Comparison of ENCODE assay signal across 20 cellular contexts in the genomic region with DNA sequence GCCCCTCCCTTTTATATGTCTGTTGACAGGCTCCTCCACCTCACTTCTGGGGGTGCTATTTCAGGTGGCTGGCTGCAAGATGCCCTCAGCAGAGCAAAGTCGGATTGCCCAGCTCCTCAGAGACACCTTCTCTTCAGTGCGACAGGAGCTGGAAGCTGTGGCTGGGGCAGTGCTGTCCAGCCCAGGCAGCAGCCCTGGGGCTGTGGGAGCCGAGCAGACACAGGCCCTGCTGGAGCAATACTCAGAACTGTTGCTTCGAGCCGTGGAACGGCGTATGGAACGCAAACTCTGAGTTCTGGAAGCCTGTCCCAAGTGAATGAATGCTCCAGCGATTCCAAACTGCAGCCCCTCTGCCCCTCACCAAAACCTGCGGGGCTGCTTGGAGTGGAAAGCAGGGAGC. TPM values are rescaled to one million over a fixed set of nuclear protein-coding genes. Genes with fewer than 3 reads are reported as not detected.
DNase-seq lines count a peak whose midpoint lies in the region; ATAC-seq and TF ChIP-seq lines count a peak whose summit lies in the region.
"Had no signal": no experiment of that assay in that cellular context is flagged by ENCODE, and none has a peak within 500 bp of the region (broad histone marks: within the 10 kb centered on the region; RNA-seq: fewer than 3 reads in every experiment).

No MANE protein-coding gene starts in this region.

- peaks cover 6% of the 10 kb centered on the region for H3F3A ChIP-seq in neural progenitor cell (ENCODE audit: low read depth)

- peaks cover 8% of the 10 kb centered on the region for H3K27me3 Mint-ChIP-seq in neural progenitor cell (ENCODE audit: insufficient read depth, low read depth)
- H3K27me3 Mint-ChIP-seq: B cell; CD4-positive, CD25-positive, alpha-beta regulatory T cell; CD8-positive, alpha-beta memory T cell had no signal

- TF ChIP-seq CTCF in left ventricle myocardium inferior (IDR thresholded peaks at IDR 0.05; ENCODE audit: borderline replicate concordance) (no peak), RWPE1 (conservative IDR thresholded peaks at IDR 0.05; ENCODE audit: low read depth) (no peak), neural progenitor cell (IDR thresholded peaks at IDR 0.05) (no peak)

- H3K79me2 ChIP-seq in neural progenitor cell (ENCODE audit: low read depth) = peaks cover 8% of the 10 kb centered on the region

- no peak overlapping the region for H3K4me2 ChIP-seq in neural progenitor cell
- H3K4me2 ChIP-seq: BLaER1 had no signal

- H4K20me1 ChIP-seq in neural progenitor cell (ENCODE audit: low read depth) = no peaks in the 10 kb centered on the region

- H3K27ac ChIP-seq in left ventricle myocardium inferior (replicated peaks) = no peak overlapping the region
- peak overlapping the region; percentile 88 for H3K27ac ChIP-seq in RWPE1
- H3K27ac ChIP-seq in neural progenitor cell = no peak overlapping the region
- H3K27ac ChIP-seq: 22Rv1, BLaER1, C4-2B, GM23248 had no signal

- no peak overlapping the region for H3K27ac Mint-ChIP-seq in neural progenitor cell
- H3K27ac Mint-ChIP-seq: B cell had no signal

- H3K36me3 Mint-ChIP-seq in neural progenitor cell = peaks cover 9% of the 10 kb centered on the region

- CTCF ChIA-PET in RWPE1 (lab: Yijun Ruan, JAX) = interaction anchor here (0.5 to 1.5 kb wide), 4 partner anchors 13 to 70 kb away, joined by 3 to 7 read pairs (median 4); no protein-coding TSS in a partner anchor

- H3K9me3 Mint-ChIP-seq in neural progenitor cell = no peaks in the 10 kb centered on the region
- H3K9me3 Mint-ChIP-seq: CD8-positive, alpha-beta memory T cell had no signal

- POLR2A ChIA-PET in RWPE1 (lab: Yijun Ruan, JAX; ENCODE audit: low non-redundant PET) = no interaction called here

- no peaks in the 10 kb centered on the region for H3K27me3 ChIP-seq in left ventricle myocardium inferior (ENCODE audit: low read depth)
- H3K27me3 ChIP-seq in neural progenitor cell = peaks cover 10% of the 10 kb centered on the region

- intact Hi-C loops in Right ventricle myocardium inferior (cut with DNase I) (loop anchor here (5.0 kb wide), 1 partner anchor 147 kb away; the partner anchor contains the start of gene EHD4), left ventricle myocardium inferior (cut with micrococcal nuclease) (no loop called here)

- peaks cover 19% of the 10 kb centered on the region for H3K4me1 Mint-ChIP-seq in neural progenitor cell

- peak overlapping the region; percentile 28 for H3K4me3 Mint-ChIP-seq in neural progenitor cell
- H3K4me3 Mint-ChIP-seq: B cell had no signal

- no peak overlapping the region for H3K9ac ChIP-seq in neural progenitor cell
- H3K9ac ChIP-seq: BLaER1, GM23248 had no signal

- peaks cover 29% of the 10 kb centered on the region for H3K4me1 ChIP-seq in left ventricle myocardium inferior
- H3K4me1 ChIP-seq in neural progenitor cell = peaks cover 7% of the 10 kb centered on the region

- DNase-seq in Right ventricle myocardium inferior (ENCODE audit: missing footprints) = peak; percentile 46
- DNase-seq in left ventricle myocardium inferior = no peak
- DNase-seq in RWPE1 (ENCODE audit: low spot score) = no peak
- no peak for DNase-seq in neural progenitor cell (ENCODE audit: low spot score)
- DNase-seq in NOMO-1 treated with DMSO at 0.1 percent for 48 hours (lab: John Stamatoyannopoulos, UW; ENCODE audit: unreplicated experiment) = no peak
- no peak for DNase-seq in hepatic stellate cell (ENCODE audit: low spot score)
- DNase-seq: CD4-positive, CD25-positive, alpha-beta regulatory T cell; CD8-positive, alpha-beta memory T cell; DMS 273 treated with DMSO at 0.1 percent for 48 hours; DMS79; EL; GDM1; GM23248; H7; HCEC 1CT had no signal

- H2AFZ ChIP-seq in neural progenitor cell (replicated peaks) = no peak overlapping the region
- H2AFZ ChIP-seq: GM23248 had no signal

- H3K9me3 ChIP-seq in left ventricle myocardium inferior (replicated peaks) (no peaks in the 10 kb centered on the region), neural progenitor cell (ENCODE audit: low read depth) (no peaks in the 10 kb centered on the region)
- H3K9me3 ChIP-seq: BLaER1 had no signal

- H3K36me3 ChIP-seq in left ventricle myocardium inferior (peaks cover 46% of the 10 kb centered on the region), neural progenitor cell (no peaks in the 10 kb centered on the region)

- no peak for ATAC-seq in Right ventricle myocardium inferior
- ATAC-seq: GM12878 had no signal

- no peak overlapping the region for H3K4me3 ChIP-seq in left ventricle myocardium inferior
- H3K4me3 ChIP-seq in neural progenitor cell = no peak overlapping the region
- H3K4me3 ChIP-seq: BLaER1, GM12878, GM23248 had no signal

RNA-seq across cellular contexts. Expression of gene JMJD7, which starts 2.7 kb away (rescaled TPM):
- total RNA-seq in Right ventricle myocardium inferior = 12.6 TPM
- 12.1 TPM for total RNA-seq in left ventricle myocardium inferior
- total RNA-seq in neural progenitor cell (ENCODE audit: low replicate concordance) = 13.4 and 18.3 TPM in 2 replicates

RNA-seq across cellular contexts. Expression of gene PLA2G4B, which starts 13.5 kb away (rescaled TPM):
- total RNA-seq in Right ventricle myocardium inferior (5.8 TPM), left ventricle myocardium inferior (3.8 TPM), neural progenitor cell (ENCODE audit: low replicate concordance) (2.0 and 10.1 TPM in 2 replicates)

RNA-seq across cellular contexts. Expression of gene MAPKBP1, which starts 50.9 kb away (rescaled TPM):
- total RNA-seq in Right ventricle myocardium inferior (14.4 TPM), left ventricle myocardium inferior (13.6 TPM), neural progenitor cell (ENCODE audit: low replicate concordance) (10.1 and 18.4 TPM in 2 replicates)
